In the genomic region with DNA sequence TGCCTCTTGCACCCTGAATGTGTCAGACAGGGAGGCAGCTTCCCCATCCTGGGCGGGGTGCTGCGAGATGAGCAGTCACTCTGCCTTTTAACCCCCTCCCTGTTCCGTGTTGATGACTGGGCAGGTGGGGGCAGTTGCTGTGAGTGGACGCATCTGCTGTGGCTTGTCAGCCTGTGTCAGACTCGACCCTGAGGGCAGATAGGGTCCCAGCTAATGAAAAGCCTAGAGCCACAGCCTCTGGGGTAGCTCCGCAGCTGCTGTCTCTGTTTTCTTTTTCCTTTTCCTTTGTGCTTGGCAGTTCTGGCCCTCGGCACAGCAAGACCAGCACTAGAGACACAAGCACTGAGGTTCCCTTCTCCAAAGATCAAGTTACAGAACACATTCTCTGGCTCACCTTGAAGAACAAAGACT, we compare ENCODE assay signal across 14 cellular contexts. TPM values are rescaled to one million over a fixed set of nuclear protein-coding genes. Genes with fewer than 3 reads are reported as not detected.
DNase-seq lines count a peak whose midpoint lies in the region; ATAC-seq and TF ChIP-seq lines count a peak whose summit lies in the region.
"Had no signal": no experiment of that assay in that cellular context is flagged by ENCODE, and none has a peak within 500 bp of the region (broad histone marks: within the 10 kb centered on the region; RNA-seq: fewer than 3 reads in every experiment).

No MANE protein-coding gene starts in this region.

- no peak overlapping the region for H3K4me3 ChIP-seq in skeletal muscle satellite cell (ENCODE audit: low read length)
- H3K4me3 ChIP-seq: suprapubic skin had no signal

- no peak for ATAC-seq in HG03280 (IDR thresholded peaks at IDR 0.05; ENCODE audit: unreplicated experiment)
- ATAC-seq in GM19324 (IDR thresholded peaks at IDR 0.05; ENCODE audit: low FRiP score, unreplicated experiment), result no peak
- no peak for ATAC-seq in HG03159 (IDR thresholded peaks at IDR 0.05; ENCODE audit: unreplicated experiment)

- H3K9ac ChIP-seq in skeletal muscle satellite cell (ENCODE audit: low read depth, low read length), result peak overlapping the region; percentile 37

- CTCF ChIA-PET in MCF 10A (lab: Yijun Ruan, JAX), result interaction anchor here (0.6 to 1.8 kb wide), 6 partner anchors 12 to 112 kb away, joined by 3 to 9 read pairs (median 3); no protein-coding TSS in a partner anchor

- no peak for TF ChIP-seq CTCF in MCF 10A (IDR thresholded peaks at IDR 0.05; ENCODE audit: unreplicated experiment)

- peak overlapping the region; percentile 52 for H3K4me2 ChIP-seq in skeletal muscle satellite cell (ENCODE audit: low read length)

- no peaks in the 10 kb centered on the region for H3K9me3 ChIP-seq in skeletal muscle satellite cell (replicated peaks; ENCODE audit: low read length)
- H3K9me3 ChIP-seq: suprapubic skin had no signal

- H3K27ac Mint-ChIP-seq in MCF 10A (ENCODE audit: low read depth, unreplicated experiment), result no peak overlapping the region
- H3K27ac Mint-ChIP-seq: naive B cell had no signal

- peaks cover 5% of the 10 kb centered on the region for H3K36me3 Mint-ChIP-seq in MCF 10A (ENCODE audit: insufficient read depth, unreplicated experiment)
- H3K36me3 Mint-ChIP-seq: naive B cell had no signal

- intact Hi-C loops in MCF 10A (cut with micrococcal nuclease), result no loop called here

- H3K4me3 Mint-ChIP-seq in MCF 10A (ENCODE audit: unreplicated experiment), result no peak overlapping the region
- H3K4me3 Mint-ChIP-seq: naive B cell had no signal

- H3K27me3 ChIP-seq in skeletal muscle satellite cell (ENCODE audit: control insufficient read depth, insufficient read depth, low read length), result peaks cover 46% of the 10 kb centered on the region

- H3K36me3 ChIP-seq in skeletal muscle satellite cell (ENCODE audit: insufficient read depth, low read length), result no peaks in the 10 kb centered on the region
- H3K36me3 ChIP-seq: suprapubic skin had no signal

- DNase-seq in NCI-H1417 (lab: John Stamatoyannopoulos, UW), result peak; percentile 57 to 78 (median 70)
- no peak for DNase-seq in NCI-H1417 treated with DMSO at 0.1 percent for 48 hours (lab: John Stamatoyannopoulos, UW)
- DNase-seq in MCF 10A (ENCODE audit: unreplicated experiment), result peak; percentile 16
- peak; percentile 55 for DNase-seq in iPS-NIHi11 (ENCODE audit: low spot score)
- DNase-seq: activated CD4-positive, alpha-beta T cell treated with anti-CD3 and anti-CD28 coated beads, Interleukin-2, amount 50 U/mL, for 48 hours; activated T-cell treated with anti-CD3 and anti-CD28 coated beads, Interleukin-2, amount 50 U/mL, for 48 hours; naive B cell; NCI-H446 treated with DMSO at 0.1 percent for 48 hours; stimulated activated CD4-positive, alpha-beta T cell treated with anti-CD3 and anti-CD28 coated beads, Interleukin-1b, Interleukin-23, amount 100 ng/mL, for 48 hours had no signal

- H3K27me3 Mint-ChIP-seq in MCF 10A (ENCODE audit: insufficient read depth, unreplicated experiment), result no peaks in the 10 kb centered on the region

- peaks cover 21% of the 10 kb centered on the region for H3K4me1 Mint-ChIP-seq in MCF 10A (ENCODE audit: insufficient read depth, unreplicated experiment)

- BruUV-seq in MCF 10A (replicated peaks; lab: Mats Ljungman, UMichigan), result no TSS peak

- no peaks in the 10 kb centered on the region for H3K9me3 Mint-ChIP-seq in MCF 10A (ENCODE audit: unreplicated experiment)
- H3K9me3 Mint-ChIP-seq: naive B cell had no signal

- H3K4me1 ChIP-seq in skeletal muscle satellite cell (ENCODE audit: control insufficient read depth, insufficient read depth, low read length), result peaks cover 13% of the 10 kb centered on the region

- POLR2A ChIA-PET in MCF 10A (lab: Yijun Ruan, JAX), result interaction anchor here (0.5 to 2.5 kb wide), 11 partner anchors 8 to 814 kb away, joined by 3 to 20 read pairs (median 3); partner anchors contain the start of gene GLCE

RNA-seq across cellular contexts. Expression of gene GLCE, which starts 43.0 kb away (rescaled TPM):
- 7.5 and 8.3 TPM in 2 replicates for total RNA-seq in MCF 10A (2022)
- total RNA-seq in skeletal muscle satellite cell (2012; rRNA removed), result 16.5 and 17.0 TPM in 2 replicates
